In the genomic region with DNA sequence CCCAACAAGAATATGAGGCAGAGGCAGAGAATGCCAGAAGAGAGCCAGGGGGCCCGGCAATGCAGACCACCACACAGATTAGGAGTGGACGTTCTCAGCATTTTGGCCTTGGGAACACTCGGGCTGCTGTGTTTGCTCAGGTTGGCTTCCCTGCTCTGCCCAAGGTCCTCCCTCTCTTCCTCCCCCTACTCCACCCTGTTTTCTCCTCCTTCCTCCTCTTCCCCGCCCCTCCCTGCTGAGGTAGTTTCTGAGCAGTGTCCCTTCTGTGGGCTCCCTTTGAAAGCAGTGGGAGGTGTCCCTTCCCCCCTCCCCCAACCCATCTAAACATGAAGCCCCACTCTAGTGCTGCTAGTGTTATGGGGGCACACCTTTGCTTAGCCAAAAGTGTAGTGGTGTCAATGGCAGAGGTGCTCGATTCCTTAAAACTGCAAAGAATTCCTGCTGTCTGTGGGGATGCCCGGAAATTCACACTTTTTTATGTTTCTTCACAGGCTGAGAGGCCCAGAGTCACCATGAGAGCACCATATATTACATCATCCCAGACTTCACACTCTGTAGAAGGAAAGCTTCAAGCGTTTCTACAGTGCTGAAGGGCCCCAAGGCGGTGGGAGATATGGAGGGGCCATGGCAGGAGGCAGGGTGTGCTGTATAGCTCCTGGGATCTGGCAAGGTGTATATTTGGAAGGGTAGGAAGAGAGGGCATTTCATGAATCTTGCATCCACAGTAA, we compare ENCODE assay signal across 1 cellular context.
TF ChIP-seq lines count a peak whose summit lies in the region.

A gene (minus strand): TSS at position 161 of the 728 bp plus-strand sequence. CDS start 60 bp downstream, at position 101.

TF ChIP-seq in GM23338, 12 proteins besides CTCF, POLR2A, EP300 and RAD21 (continued from another document):
- TF ChIP-seq ZNF331 (CRISPR knock-in tag; IDR thresholded peaks at IDR 0.05; ENCODE audit: low read depth): no peak
- no peak for TF ChIP-seq EZH2 (IDR thresholded peaks at IDR 0.05; ENCODE audit: low read depth, unreplicated experiment)
- TF ChIP-seq NANOG (IDR thresholded peaks at IDR 0.05; ENCODE audit: borderline replicate concordance): no peak
- no peak for TF ChIP-seq ZNF114 (CRISPR knock-in tag; IDR thresholded peaks at IDR 0.05)
- TF ChIP-seq, protein P1, sequence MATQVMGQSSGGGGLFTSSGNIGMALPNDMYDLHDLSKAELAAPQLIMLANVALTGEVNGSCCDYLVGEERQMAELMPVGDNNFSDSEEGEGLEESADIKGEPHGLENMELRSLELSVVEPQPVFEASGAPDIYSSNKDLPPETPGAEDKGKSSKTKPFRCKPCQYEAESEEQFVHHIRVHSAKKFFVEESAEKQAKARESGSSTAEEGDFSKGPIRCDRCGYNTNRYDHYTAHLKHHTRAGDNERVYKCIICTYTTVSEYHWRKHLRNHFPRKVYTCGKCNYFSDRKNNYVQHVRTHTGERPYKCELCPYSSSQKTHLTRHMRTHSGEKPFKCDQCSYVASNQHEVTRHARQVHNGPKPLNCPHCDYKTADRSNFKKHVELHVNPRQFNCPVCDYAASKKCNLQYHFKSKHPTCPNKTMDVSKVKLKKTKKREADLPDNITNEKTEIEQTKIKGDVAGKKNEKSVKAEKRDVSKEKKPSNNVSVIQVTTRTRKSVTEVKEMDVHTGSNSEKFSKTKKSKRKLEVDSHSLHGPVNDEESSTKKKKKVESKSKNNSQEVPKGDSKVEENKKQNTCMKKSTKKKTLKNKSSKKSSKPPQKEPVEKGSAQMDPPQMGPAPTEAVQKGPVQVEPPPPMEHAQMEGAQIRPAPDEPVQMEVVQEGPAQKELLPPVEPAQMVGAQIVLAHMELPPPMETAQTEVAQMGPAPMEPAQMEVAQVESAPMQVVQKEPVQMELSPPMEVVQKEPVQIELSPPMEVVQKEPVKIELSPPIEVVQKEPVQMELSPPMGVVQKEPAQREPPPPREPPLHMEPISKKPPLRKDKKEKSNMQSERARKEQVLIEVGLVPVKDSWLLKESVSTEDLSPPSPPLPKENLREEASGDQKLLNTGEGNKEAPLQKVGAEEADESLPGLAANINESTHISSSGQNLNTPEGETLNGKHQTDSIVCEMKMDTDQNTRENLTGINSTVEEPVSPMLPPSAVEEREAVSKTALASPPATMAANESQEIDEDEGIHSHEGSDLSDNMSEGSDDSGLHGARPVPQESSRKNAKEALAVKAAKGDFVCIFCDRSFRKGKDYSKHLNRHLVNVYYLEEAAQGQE (IDR thresholded peaks at IDR 0.05; ENCODE audit: unreplicated experiment): no peak
- TF ChIP-seq JUNB (IDR thresholded peaks at IDR 0.05; ENCODE audit: unreplicated experiment): no peak
- TF ChIP-seq, protein P2, sequence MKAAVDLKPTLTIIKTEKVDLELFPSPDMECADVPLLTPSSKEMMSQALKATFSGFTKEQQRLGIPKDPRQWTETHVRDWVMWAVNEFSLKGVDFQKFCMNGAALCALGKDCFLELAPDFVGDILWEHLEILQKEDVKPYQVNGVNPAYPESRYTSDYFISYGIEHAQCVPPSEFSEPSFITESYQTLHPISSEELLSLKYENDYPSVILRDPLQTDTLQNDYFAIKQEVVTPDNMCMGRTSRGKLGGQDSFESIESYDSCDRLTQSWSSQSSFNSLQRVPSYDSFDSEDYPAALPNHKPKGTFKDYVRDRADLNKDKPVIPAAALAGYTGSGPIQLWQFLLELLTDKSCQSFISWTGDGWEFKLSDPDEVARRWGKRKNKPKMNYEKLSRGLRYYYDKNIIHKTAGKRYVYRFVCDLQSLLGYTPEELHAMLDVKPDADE (IDR thresholded peaks at IDR 0.05): no peak
- TF ChIP-seq STAT1 (IDR thresholded peaks at IDR 0.05; ENCODE audit: unreplicated experiment): no peak
